Comparison of ENCODE assay signal across 8 cellular contexts in the genomic region with DNA sequence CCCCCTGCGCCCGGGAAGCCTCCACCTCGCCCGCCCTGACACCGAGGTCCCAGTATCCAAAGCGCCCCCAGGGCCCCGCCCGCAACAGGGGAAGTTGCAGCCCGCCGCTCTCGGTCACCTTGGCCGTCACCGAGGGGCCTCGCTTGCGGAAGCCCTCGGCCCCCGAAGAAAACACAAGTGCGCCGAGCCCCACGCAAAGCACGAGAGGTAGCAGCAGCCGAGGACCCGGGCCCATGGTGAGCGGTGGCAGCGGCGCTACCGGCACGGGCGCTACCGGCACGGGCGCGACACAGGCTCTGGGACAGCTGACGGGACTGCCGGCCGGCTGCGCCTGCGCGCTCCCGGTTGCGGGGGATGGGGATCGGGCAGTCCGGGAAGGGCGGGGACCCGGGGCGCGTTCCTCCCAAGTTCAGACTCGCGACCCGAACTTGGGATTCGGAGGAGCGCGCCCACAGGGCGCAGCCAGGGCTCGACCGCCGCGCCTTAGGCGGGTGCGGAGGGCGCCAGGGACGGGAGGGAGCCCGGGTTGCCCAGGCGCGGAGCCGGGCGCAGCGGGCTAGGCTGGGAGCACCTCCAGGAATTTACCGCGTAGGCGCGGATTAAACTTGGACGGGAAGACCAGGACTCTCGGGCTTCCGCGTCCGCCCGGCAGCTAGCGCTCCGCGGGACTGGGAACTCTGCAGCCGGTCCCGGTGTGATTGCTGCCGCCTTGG. TPM values are rescaled to one million over a fixed set of nuclear protein-coding genes. Genes with fewer than 3 reads are reported as not detected.
DNase-seq lines count a peak whose midpoint lies in the region; ATAC-seq and TF ChIP-seq lines count a peak whose summit lies in the region.

Gene PPIC, minus strand, starts transcription at position 335 of the 713 bp plus-strand sequence. Its CDS starts 100 bp downstream, at position 235.

- no peak within 1 kb of the TSS for H2AK5ac ChIP-seq in neuronal stem cell (ENCODE audit: low read depth, low read length)

- TF ChIP-seq CTCF in glutamatergic neuron (IDR thresholded peaks at IDR 0.05; ENCODE audit: partially characterized antibody, unreplicated experiment): no peak

- H3K36me3 Mint-ChIP-seq in glutamatergic neuron (ENCODE audit: unreplicated experiment): no peaks in the 10 kb centered on the region

- no peak within 1 kb of the TSS for H2BK15ac ChIP-seq in neuronal stem cell (ENCODE audit: low read length)

- no peaks in the 10 kb centered on the region for H3K79me1 ChIP-seq in neuronal stem cell (ENCODE audit: low read depth, low read length)

- no peak within 1 kb of the TSS for H2BK120ac ChIP-seq in neuronal stem cell (ENCODE audit: low read depth, low read length)

- H3K27ac Mint-ChIP-seq in glutamatergic neuron (ENCODE audit: unreplicated experiment): no peak within 1 kb of the TSS

- no peak within 1 kb of the TSS for H3K4ac ChIP-seq in neuronal stem cell (ENCODE audit: low read length)

- H2BK5ac ChIP-seq in neuronal stem cell (ENCODE audit: low read length): no peak within 1 kb of the TSS

- no peaks in the 10 kb centered on the region for H3K36me3 ChIP-seq in ACC112 (ENCODE audit: insufficient read depth, low read length)
- H3K36me3 ChIP-seq in adipocyte (ENCODE audit: control insufficient read depth, insufficient read depth, low read length, severe bottlenecking): no peaks in the 10 kb centered on the region
- no peaks in the 10 kb centered on the region for H3K36me3 ChIP-seq in neuronal stem cell (replicated peaks in 1 of 2; ENCODE audit: control insufficient read depth in 2 of 2, insufficient read depth in 2 of 2, low read length in 2 of 2)

- no peak within 1 kb of the TSS for H4K91ac ChIP-seq in neuronal stem cell (ENCODE audit: low read depth, low read length, poor library complexity)

- ATAC-seq in HG02588 (IDR thresholded peaks at IDR 0.05; ENCODE audit: unreplicated experiment): peak; percentile 48

- H3K4me3 Mint-ChIP-seq in glutamatergic neuron (ENCODE audit: unreplicated experiment): peak within 1 kb of the TSS; percentile 85

- H3K27me3 ChIP-seq in ACC112 (ENCODE audit: insufficient read depth, low read length) (no peaks in the 10 kb centered on the region), adipocyte (replicated peaks; ENCODE audit: control insufficient read depth, insufficient read depth, low read length) (no peaks in the 10 kb centered on the region), neuronal stem cell (ENCODE audit: control insufficient read depth in 3 of 3, insufficient read depth in 3 of 3, low read depth in 1 of 3, low read length in 3 of 3) (peaks cover 0 to 73% (median 44%) of the 10 kb centered on the region in 3 experiments)

- H3K4me2 ChIP-seq in neuronal stem cell (ENCODE audit: insufficient read depth, low read length, poor library complexity, severe bottlenecking): peak within 1 kb of the TSS; percentile 99

- peak within 1 kb of the TSS; percentile 25 for H3K23ac ChIP-seq in neuronal stem cell (ENCODE audit: low read depth, low read length, poor library complexity)

- H3K4me1 Mint-ChIP-seq in glutamatergic neuron (ENCODE audit: low read depth, unreplicated experiment): peaks cover 2% of the 10 kb centered on the region

- peak within 1 kb of the TSS; percentile 86 for H3K4me3 ChIP-seq in ACC112 (ENCODE audit: low read depth, low read length)
- H3K4me3 ChIP-seq in adipocyte (ENCODE audit: low read length): peak within 1 kb of the TSS; percentile 92
- H3K4me3 ChIP-seq in neuronal stem cell (ENCODE audit: low read length in 2 of 2): peak within 1 kb of the TSS; percentile 66 to 90

- no peaks in the 10 kb centered on the region for H3K9me3 ChIP-seq in adipocyte (ENCODE audit: control insufficient read depth, low read length)
- no peaks in the 10 kb centered on the region for H3K9me3 ChIP-seq in neuronal stem cell (replicated peaks in 1 of 2; ENCODE audit: control insufficient read depth in 2 of 2, insufficient read depth in 1 of 2, low read depth in 1 of 2, low read length in 2 of 2)

- H3K79me2 ChIP-seq in ACC112 (ENCODE audit: control insufficient read depth, insufficient read depth, low read length, unreplicated experiment): no peaks in the 10 kb centered on the region

- H3K9me3 Mint-ChIP-seq in glutamatergic neuron (ENCODE audit: unreplicated experiment): no peaks in the 10 kb centered on the region

- H3K4me1 ChIP-seq in ACC112 (ENCODE audit: control insufficient read depth, insufficient read depth, low read length, unreplicated experiment): no peaks in the 10 kb centered on the region
- peaks cover 12% of the 10 kb centered on the region for H3K4me1 ChIP-seq in adipocyte (ENCODE audit: control insufficient read depth, insufficient read depth, low read length)
- H3K4me1 ChIP-seq in neuronal stem cell (ENCODE audit: control insufficient read depth in 2 of 2, insufficient read depth in 1 of 2, low read depth in 1 of 2, low read length in 2 of 2): peaks cover 0 to 7% of the 10 kb centered on the region in 2 donors

- H3K27ac ChIP-seq in ACC112 (ENCODE audit: low read depth, low read length): peak within 1 kb of the TSS; percentile 40
- no peak within 1 kb of the TSS for H3K27ac ChIP-seq in neuronal stem cell (replicated peaks; ENCODE audit: low read length)

- peak; percentile 64 for DNase-seq in GM04504 (ENCODE audit: low read depth)
- peak; percentile 9 for DNase-seq in NCI-H2227 treated with DMSO at 0.1 percent for 48 hours (lab: John Stamatoyannopoulos, UW)
- peak; percentile 91 for DNase-seq in adipocyte (ENCODE audit: low read depth)
- DNase-seq in glutamatergic neuron: peak; percentile 81
- DNase-seq in neuronal stem cell (ENCODE audit: low spot score): peak; percentile 58
- no peak for DNase-seq in NCI-H187 treated with DMSO at 0.1 percent for 48 hours (lab: John Stamatoyannopoulos, UW)

- no peak within 1 kb of the TSS for H4K8ac ChIP-seq in neuronal stem cell (ENCODE audit: low read depth, low read length)

- no CpG with 5 or more reads among the region's 84 CpGs for WGBS in neuronal stem cell (ENCODE audit: extremely low coverage in 2 of 2, insufficient read length in 2 of 2, insufficient replicate concordance in 1 of 2), 2 donors

- H3K18ac ChIP-seq in neuronal stem cell (ENCODE audit: low read length): no peak within 1 kb of the TSS

- H3K27me3 Mint-ChIP-seq in glutamatergic neuron (ENCODE audit: unreplicated experiment): peaks cover 11% of the 10 kb centered on the region

- H2AFZ ChIP-seq in ACC112 (ENCODE audit: low read length, unreplicated experiment) (peak within 1 kb of the TSS; percentile 76), neuronal stem cell (ENCODE audit: low read length) (peak within 1 kb of the TSS; percentile 100)

- H3K9ac ChIP-seq in adipocyte (ENCODE audit: low read length) (peak within 1 kb of the TSS; percentile 92), neuronal stem cell (ENCODE audit: low read depth, low read length, poor library complexity) (no peak within 1 kb of the TSS)

- H3K14ac ChIP-seq in neuronal stem cell (ENCODE audit: low read length): peak within 1 kb of the TSS; percentile 92

- H2BK12ac ChIP-seq in neuronal stem cell (ENCODE audit: low read length): no peak within 1 kb of the TSS

RNA-seq across cellular contexts. Expression of gene PPIC, which starts in this region (rescaled TPM):
- 5.7 TPM for total RNA-seq in glutamatergic neuron (ENCODE audit: unreplicated experiment)
- polyA plus RNA-seq in neuronal stem cell (2013, experiment 1 of 2): 0.04 TPM
- polyA plus RNA-seq in neuronal stem cell (2013, experiment 2 of 2): 0.06 TPM
